ENCODE assay signal across 1 cellular context in genomic region chr16:57533366-57533617, GRCh38.
TF ChIP-seq lines count a peak whose summit lies in the region.

No MANE protein-coding gene starts in this region.

TF ChIP-seq in IMR-90, 13 proteins besides CTCF, POLR2A, EP300 and RAD21:
- no peak for TF ChIP-seq FOS (IDR thresholded peaks at IDR 0.05; ENCODE audit: low read depth, low read length)
- no peak for TF ChIP-seq MAFK (IDR thresholded peaks at IDR 0.05; ENCODE audit: low read depth, low read length)
- no peak for TF ChIP-seq MAZ (IDR thresholded peaks at IDR 0.05; ENCODE audit: borderline replicate concordance, low read depth, low read length)
- no peak for TF ChIP-seq RFX5 (IDR thresholded peaks at IDR 0.05; ENCODE audit: low read depth, low read length)
- TF ChIP-seq SMC3 (IDR thresholded peaks at IDR 0.05; ENCODE audit: low read depth, low read length) = no peak
- no peak for TF ChIP-seq BHLHE40 (IDR thresholded peaks at IDR 0.05; ENCODE audit: low read depth, low read length)
- TF ChIP-seq CHD1 (IDR thresholded peaks at IDR 0.05; ENCODE audit: low read depth, low read length) = no peak
- TF ChIP-seq USF2 (IDR thresholded peaks at IDR 0.05; ENCODE audit: low read depth, low read length) = no peak
- no peak for TF ChIP-seq RCOR1 (IDR thresholded peaks at IDR 0.05; ENCODE audit: insufficient replicate concordance, low read length)
- no peak for TF ChIP-seq MXI1 (IDR thresholded peaks at IDR 0.05; ENCODE audit: borderline replicate concordance, low read depth, low read length)
- TF ChIP-seq CEBPB (IDR thresholded peaks at IDR 0.05; ENCODE audit: low read depth, low read length) = no peak
- no peak for TF ChIP-seq NFE2L2 (IDR thresholded peaks at IDR 0.05; ENCODE audit: low read depth, low read length)
- TF ChIP-seq ELK1 (IDR thresholded peaks at IDR 0.05; ENCODE audit: borderline replicate concordance, low read depth, low read length) = no peak
